ENCODE assay signal across 8 cellular contexts in the genomic region with DNA sequence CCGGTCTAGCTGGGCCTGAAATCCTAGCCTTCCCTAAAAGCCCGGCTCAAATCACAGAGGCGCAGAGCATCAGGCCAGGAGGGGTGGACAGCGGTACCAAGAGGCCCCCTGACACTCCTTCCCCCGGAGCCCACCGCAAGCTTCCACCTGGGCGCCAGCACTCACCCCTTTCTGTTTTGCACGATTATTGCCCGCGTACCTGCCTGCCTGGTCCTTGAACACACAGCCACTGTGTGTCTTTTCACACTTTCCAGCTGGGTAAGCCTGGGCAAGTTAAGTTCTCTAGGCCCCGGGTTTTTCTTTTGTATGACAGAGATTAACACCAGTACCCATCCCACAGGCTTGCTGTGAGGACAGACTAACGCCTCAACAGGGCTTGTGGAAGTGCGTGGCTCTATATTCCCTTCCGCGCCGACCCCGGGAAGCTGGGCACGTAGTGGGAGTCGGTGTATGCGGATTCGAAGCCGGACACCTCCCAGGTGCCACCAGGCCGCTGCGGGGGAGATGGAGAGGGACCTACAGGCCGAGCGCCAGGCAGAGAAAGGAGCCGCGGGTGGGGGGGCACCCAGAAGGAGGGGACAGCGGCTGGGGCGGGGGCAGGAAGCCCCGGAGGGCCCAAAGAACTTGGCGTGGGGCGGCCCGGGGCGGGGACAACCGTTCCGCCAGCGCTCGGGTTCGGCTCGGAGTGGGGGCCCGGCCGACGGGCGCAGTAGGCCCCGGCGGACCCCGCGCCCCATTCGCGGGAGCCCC.
DNase-seq lines count a peak whose midpoint lies in the region; ATAC-seq and TF ChIP-seq lines count a peak whose summit lies in the region.

No MANE protein-coding gene starts in this region.

- TF ChIP-seq CTCF in WERI-Rb-1 (IDR thresholded peaks at IDR 0.05; ENCODE audit: low read depth, low read length) = no peak
- no peak for TF ChIP-seq CTCF in cardiac fibroblast (IDR thresholded peaks at IDR 0.05; ENCODE audit: low read depth, low read length)

- H3K9me3 ChIP-seq in WERI-Rb-1 (ENCODE audit: severe bottlenecking) = no peaks in the 10 kb centered on the region

- H3K27ac ChIP-seq in WERI-Rb-1 = peak overlapping the region; percentile 32; the same call in 1 of the 2 replicates
- peak overlapping the region; percentile 38 for H3K27ac ChIP-seq in layer of hippocampus (ENCODE audit: low read depth, low read length)

- ATAC-seq in GM19452 (IDR thresholded peaks at IDR 0.05; ENCODE audit: unreplicated experiment) (peak; percentile 24), HG03565 (IDR thresholded peaks at IDR 0.05; ENCODE audit: unreplicated experiment) (peak; percentile 17)

- peak; percentile 16 for DNase-seq in CD1c-positive myeloid dendritic cell (ENCODE audit: extremely low spot score)
- peak; percentile 49 for DNase-seq in WERI-Rb-1
- DNase-seq in cardiac fibroblast (ENCODE audit: low read depth in 2 of 2) = peak; percentile 34 to 49
- DNase-seq in stimulated activated CD4-positive, alpha-beta T cell treated with anti-CD3 and anti-CD28 coated beads, Interleukin-2, amount 100 ng/mL, for 48 hours = peak; percentile 19 to 40
- DNase-seq in DMS153 treated with DMSO at 0.1 percent for 48 hours (lab: John Stamatoyannopoulos, UW; ENCODE audit: unreplicated experiment) = no peak

- H3K36me3 ChIP-seq in WERI-Rb-1 = peaks cover 28% of the 10 kb centered on the region

- H3K27me3 ChIP-seq in WERI-Rb-1 (ENCODE audit: insufficient read depth, low read depth, severe bottlenecking) = no peaks in the 10 kb centered on the region
- no peaks in the 10 kb centered on the region for H3K27me3 ChIP-seq in layer of hippocampus (ENCODE audit: control insufficient read depth, insufficient read depth, low read length)

- H3K4me3 ChIP-seq in WERI-Rb-1 (ENCODE audit: low read depth, low read length) = peak overlapping the region; percentile 73
- peak overlapping the region; percentile 73 to 78 for H3K4me3 ChIP-seq in cardiac fibroblast (replicated peaks in 1 of 2; ENCODE audit: low read depth in 2 of 2, low read length in 2 of 2)
